Comparison of ENCODE assay signal across 1 cellular context in the genomic region with DNA sequence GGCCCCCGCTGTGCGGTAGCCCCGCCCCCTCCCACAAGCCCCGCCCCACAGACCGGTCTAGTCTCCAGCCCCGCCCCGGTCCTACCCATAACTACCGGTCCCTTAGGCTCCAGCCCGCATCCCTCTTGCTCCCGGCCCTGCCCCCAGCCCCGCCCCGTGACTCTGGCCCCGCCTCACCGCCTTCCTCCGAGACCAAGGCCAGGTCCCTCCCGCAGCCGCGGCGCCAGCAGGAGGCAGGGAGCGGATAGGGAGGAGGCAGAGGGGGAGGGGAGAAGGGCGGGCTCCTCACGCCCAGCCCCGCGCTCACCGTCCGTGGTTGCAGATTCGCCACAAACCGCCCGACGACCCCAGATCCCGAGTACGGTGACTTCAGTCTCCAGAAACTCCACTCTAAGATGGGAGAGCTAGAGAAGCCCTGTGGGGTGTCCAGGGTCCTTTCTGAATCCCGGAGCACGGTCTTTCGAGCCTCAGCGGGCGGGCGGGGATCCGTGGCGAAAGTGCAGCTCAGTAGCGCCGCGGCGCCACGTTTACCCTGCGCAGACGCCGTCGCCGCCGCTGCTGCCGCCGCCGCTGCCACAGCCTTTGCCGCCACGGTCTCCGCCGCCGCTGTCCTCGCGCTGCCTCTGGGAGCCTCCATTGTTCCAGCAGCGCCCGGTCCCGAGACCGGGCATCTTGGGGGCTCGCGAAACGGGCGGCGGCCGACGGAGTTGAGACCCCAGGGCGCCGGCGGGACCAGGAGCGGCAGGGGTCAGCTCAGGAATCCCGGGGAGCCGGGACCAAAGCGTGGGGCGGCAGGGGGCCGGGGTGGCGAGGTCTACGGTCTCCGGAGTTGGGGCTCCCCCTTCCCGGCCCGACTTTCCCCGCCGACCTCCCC.
TF ChIP-seq lines count a peak whose summit lies in the region.

A gene with protein sequence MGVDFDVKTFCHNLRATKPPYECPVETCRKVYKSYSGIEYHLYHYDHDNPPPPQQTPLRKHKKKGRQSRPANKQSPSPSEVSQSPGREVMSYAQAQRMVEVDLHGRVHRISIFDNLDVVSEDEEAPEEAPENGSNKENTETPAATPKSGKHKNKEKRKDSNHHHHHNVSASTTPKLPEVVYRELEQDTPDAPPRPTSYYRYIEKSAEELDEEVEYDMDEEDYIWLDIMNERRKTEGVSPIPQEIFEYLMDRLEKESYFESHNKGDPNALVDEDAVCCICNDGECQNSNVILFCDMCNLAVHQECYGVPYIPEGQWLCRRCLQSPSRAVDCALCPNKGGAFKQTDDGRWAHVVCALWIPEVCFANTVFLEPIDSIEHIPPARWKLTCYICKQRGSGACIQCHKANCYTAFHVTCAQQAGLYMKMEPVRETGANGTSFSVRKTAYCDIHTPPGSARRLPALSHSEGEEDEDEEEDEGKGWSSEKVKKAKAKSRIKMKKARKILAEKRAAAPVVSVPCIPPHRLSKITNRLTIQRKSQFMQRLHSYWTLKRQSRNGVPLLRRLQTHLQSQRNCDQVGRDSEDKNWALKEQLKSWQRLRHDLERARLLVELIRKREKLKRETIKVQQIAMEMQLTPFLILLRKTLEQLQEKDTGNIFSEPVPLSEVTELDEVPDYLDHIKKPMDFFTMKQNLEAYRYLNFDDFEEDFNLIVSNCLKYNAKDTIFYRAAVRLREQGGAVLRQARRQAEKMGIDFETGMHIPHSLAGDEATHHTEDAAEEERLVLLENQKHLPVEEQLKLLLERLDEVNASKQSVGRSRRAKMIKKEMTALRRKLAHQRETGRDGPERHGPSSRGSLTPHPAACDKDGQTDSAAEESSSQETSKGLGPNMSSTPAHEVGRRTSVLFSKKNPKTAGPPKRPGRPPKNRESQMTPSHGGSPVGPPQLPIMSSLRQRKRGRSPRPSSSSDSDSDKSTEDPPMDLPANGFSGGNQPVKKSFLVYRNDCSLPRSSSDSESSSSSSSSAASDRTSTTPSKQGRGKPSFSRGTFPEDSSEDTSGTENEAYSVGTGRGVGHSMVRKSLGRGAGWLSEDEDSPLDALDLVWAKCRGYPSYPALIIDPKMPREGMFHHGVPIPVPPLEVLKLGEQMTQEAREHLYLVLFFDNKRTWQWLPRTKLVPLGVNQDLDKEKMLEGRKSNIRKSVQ (N-terminal part only) (plus strand): TSS at position 530 of the 874 bp plus-strand sequence. CDS start 2,406 bp downstream, outside the sequence.

TF ChIP-seq in H1, 55 proteins besides CTCF, POLR2A, EP300 and RAD21:
- TF ChIP-seq TAF1 (IDR thresholded peaks at IDR 0.05; ENCODE audit: low read depth, low read length) (peak; percentile 92), CHD1 (IDR thresholded peaks at IDR 0.05; ENCODE audit: low read depth, low read length) (no peak), SIN3A (conservative IDR thresholded peaks at IDR 0.05 in 1 of 2, IDR thresholded peaks at IDR 0.05 in 1 of 2; ENCODE audit: low read depth in 1 of 2, low read length in 2 of 2) (peak; percentile 25 to 73; a peak in 2 of 4 replicates), SIX5 (IDR thresholded peaks at IDR 0.05; ENCODE audit: low read depth, low read length) (no peak), JUND (IDR thresholded peaks at IDR 0.05; ENCODE audit: low read length) (no peak), POLR2AphosphoS5 (IDR thresholded peaks at IDR 0.05; ENCODE audit: low read depth, low read length) (peak; percentile 60), SRF (IDR thresholded peaks at IDR 0.05; ENCODE audit: low read depth, low read length) (no peak), SP2 (IDR thresholded peaks at IDR 0.05; ENCODE audit: low read length) (no peak), KDM5A (IDR thresholded peaks at IDR 0.05; ENCODE audit: low read length) (peak; percentile 58; the same call in 1 of the 2 replicates), YY1 (IDR thresholded peaks at IDR 0.05; ENCODE audit: low read depth, low read length) (peak; percentile 40; the same call in 1 of the 2 replicates), TAF7 (optimal IDR thresholded peaks at IDR 0.05; ENCODE audit: borderline replicate concordance, low read depth, low read length) (peak; percentile 85), CHD2 (IDR thresholded peaks at IDR 0.05; ENCODE audit: low read length) (no peak), RXRA (IDR thresholded peaks at IDR 0.05; ENCODE audit: insufficient read depth, low read depth, low read length) (no peak), ASH2L (IDR thresholded peaks at IDR 0.05; ENCODE audit: low read length) (peak; percentile 97), TBP (IDR thresholded peaks at IDR 0.05; ENCODE audit: low read depth, low read length) (peak; percentile 62; the same call in 1 of the 2 replicates), CREB1 (IDR thresholded peaks at IDR 0.05) (peak; percentile 73; the same call in 1 of the 2 replicates), PHF8 (conservative IDR thresholded peaks at IDR 0.05; ENCODE audit: low read depth, low read length) (peak; percentile 90), TCF12 (IDR thresholded peaks at IDR 0.05; ENCODE audit: low read depth, low read length) (no peak), SAP30 (IDR thresholded peaks at IDR 0.05; ENCODE audit: insufficient read depth, insufficient replicate concordance, low read length) (no peak), KDM4A (IDR thresholded peaks at IDR 0.05; ENCODE audit: low read depth, low read length, severe bottlenecking) (peak; percentile 62), SP4 (IDR thresholded peaks at IDR 0.05; ENCODE audit: low read length) (peak; percentile 49), RBBP5 (IDR thresholded peaks at IDR 0.05; ENCODE audit: borderline replicate concordance, low read depth, low read length) (peak; percentile 87; the same call in 1 of the 2 replicates)
- TF ChIP-seq, protein P1, sequence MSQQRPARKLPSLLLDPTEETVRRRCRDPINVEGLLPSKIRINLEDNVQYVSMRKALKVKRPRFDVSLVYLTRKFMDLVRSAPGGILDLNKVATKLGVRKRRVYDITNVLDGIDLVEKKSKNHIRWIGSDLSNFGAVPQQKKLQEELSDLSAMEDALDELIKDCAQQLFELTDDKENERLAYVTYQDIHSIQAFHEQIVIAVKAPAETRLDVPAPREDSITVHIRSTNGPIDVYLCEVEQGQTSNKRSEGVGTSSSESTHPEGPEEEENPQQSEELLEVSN (IDR thresholded peaks at IDR 0.05): peak; percentile 44
- TF ChIP-seq, protein P2, sequence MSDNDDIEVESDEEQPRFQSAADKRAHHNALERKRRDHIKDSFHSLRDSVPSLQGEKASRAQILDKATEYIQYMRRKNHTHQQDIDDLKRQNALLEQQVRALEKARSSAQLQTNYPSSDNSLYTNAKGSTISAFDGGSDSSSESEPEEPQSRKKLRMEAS (IDR thresholded peaks at IDR 0.05): peak; percentile 75
- TF ChIP-seq, protein P3, sequence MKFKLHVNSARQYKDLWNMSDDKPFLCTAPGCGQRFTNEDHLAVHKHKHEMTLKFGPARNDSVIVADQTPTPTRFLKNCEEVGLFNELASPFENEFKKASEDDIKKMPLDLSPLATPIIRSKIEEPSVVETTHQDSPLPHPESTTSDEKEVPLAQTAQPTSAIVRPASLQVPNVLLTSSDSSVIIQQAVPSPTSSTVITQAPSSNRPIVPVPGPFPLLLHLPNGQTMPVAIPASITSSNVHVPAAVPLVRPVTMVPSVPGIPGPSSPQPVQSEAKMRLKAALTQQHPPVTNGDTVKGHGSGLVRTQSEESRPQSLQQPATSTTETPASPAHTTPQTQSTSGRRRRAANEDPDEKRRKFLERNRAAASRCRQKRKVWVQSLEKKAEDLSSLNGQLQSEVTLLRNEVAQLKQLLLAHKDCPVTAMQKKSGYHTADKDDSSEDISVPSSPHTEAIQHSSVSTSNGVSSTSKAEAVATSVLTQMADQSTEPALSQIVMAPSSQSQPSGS (IDR thresholded peaks at IDR 0.05; ENCODE audit: low read length): no peak
- TF ChIP-seq, protein P4, sequence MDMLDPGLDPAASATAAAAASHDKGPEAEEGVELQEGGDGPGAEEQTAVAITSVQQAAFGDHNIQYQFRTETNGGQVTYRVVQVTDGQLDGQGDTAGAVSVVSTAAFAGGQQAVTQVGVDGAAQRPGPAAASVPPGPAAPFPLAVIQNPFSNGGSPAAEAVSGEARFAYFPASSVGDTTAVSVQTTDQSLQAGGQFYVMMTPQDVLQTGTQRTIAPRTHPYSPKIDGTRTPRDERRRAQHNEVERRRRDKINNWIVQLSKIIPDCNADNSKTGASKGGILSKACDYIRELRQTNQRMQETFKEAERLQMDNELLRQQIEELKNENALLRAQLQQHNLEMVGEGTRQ (IDR thresholded peaks at IDR 0.05; ENCODE audit: low read length): no peak
